In genomic region chr6:16204653-16205376, GRCh38 we compare ENCODE assay signal across 14 cellular contexts. TPM values are rescaled to one million over a fixed set of nuclear protein-coding genes. Genes with fewer than 3 reads are reported as not detected.
DNase-seq lines count a peak whose midpoint lies in the region; ATAC-seq, FAIRE-seq and TF ChIP-seq lines count a peak whose summit lies in the region.
"Had no signal": no experiment of that assay in that cellular context is flagged by ENCODE, and none has a peak within 500 bp of the region (broad histone marks: within the 10 kb centered on the region; RNA-seq: fewer than 3 reads in every experiment).

No MANE protein-coding gene starts in this region.

- no peak for FAIRE-seq in GM12892 (lab: Jason Lieb, UNC)

- peaks cover 18% of the 10 kb centered on the region for H3K4me1 ChIP-seq in left ventricle myocardium inferior
- no peaks in the 10 kb centered on the region for H3K4me1 ChIP-seq in right atrium auricular region
- H3K4me1 ChIP-seq in ectodermal cell (ENCODE audit: control insufficient read depth, insufficient read depth, low read length), result no peaks in the 10 kb centered on the region
- peaks cover 5 to 11% (median 6%) of the 10 kb centered on the region in 4 donors for H3K4me1 ChIP-seq in esophagus muscularis mucosa
- H3K4me1 ChIP-seq: HAP-1, sigmoid colon had no signal

- no peak for TF ChIP-seq EP300 in esophagus muscularis mucosa (IDR thresholded peaks at IDR 0.05)

- WGBS in ectodermal cell, 2 experiments, result 93% methylated on average over 5 of the region's 5 CpGs
- WGBS in esophagus muscularis mucosa, result 75% methylated on average over 5 of the region's 5 CpGs

- intact Hi-C loops in left ventricle myocardium inferior (cut with micrococcal nuclease) (no loop called here), esophagus muscularis mucosa (cut with DNase I) (no loop called here)

- TF ChIP-seq POLR2A in GM12892 (IDR thresholded peaks at IDR 0.05; ENCODE audit: low read depth, low read length), result no peak
- no peak for TF ChIP-seq POLR2A in esophagus muscularis mucosa (IDR thresholded peaks at IDR 0.05; ENCODE audit: low read depth)

- H3K36me3 ChIP-seq in left ventricle myocardium inferior, result no peaks in the 10 kb centered on the region
- no peaks in the 10 kb centered on the region for H3K36me3 ChIP-seq in right atrium auricular region
- H3K36me3 ChIP-seq in ectodermal cell (ENCODE audit: control insufficient read depth, insufficient read depth, low read length), result no peaks in the 10 kb centered on the region
- H3K36me3 ChIP-seq in esophagus muscularis mucosa, result no peaks in the 10 kb centered on the region
- H3K36me3 ChIP-seq: HAP-1, left lung, Peyer's patch, sigmoid colon had no signal

- no peak overlapping the region for H3K4me3 ChIP-seq in left ventricle myocardium inferior
- no peak overlapping the region for H3K4me3 ChIP-seq in right atrium auricular region
- no peak overlapping the region for H3K4me3 ChIP-seq in ectodermal cell (ENCODE audit: insufficient read depth, low read depth, low read length)
- H3K4me3 ChIP-seq in esophagus muscularis mucosa, result no peak overlapping the region
- H3K4me3 ChIP-seq: HAP-1, left lung, Peyer's patch, sigmoid colon had no signal

- peak; percentile 4 for ATAC-seq in HG03139 (IDR thresholded peaks at IDR 0.05; ENCODE audit: unreplicated experiment)
- ATAC-seq: activated CD4-positive, alpha-beta T cell treated with anti-CD3 and anti-CD28 coated beads for 36 hours; left lung had no signal

- H3K27me3 ChIP-seq in left ventricle myocardium inferior (ENCODE audit: low read depth) (no peaks in the 10 kb centered on the region), right atrium auricular region (no peaks in the 10 kb centered on the region), ectodermal cell (ENCODE audit: control insufficient read depth, insufficient read depth, low read length, poor library complexity, severe bottlenecking) (no peaks in the 10 kb centered on the region), esophagus muscularis mucosa (peaks cover 0 to 20% (median 0%) of the 10 kb centered on the region in 4 donors)
- H3K27me3 ChIP-seq: left lung, Peyer's patch, sigmoid colon had no signal

- H3K9me3 ChIP-seq in left ventricle myocardium inferior (replicated peaks) (no peaks in the 10 kb centered on the region), right atrium auricular region (no peaks in the 10 kb centered on the region), ectodermal cell (ENCODE audit: control insufficient read depth, low read length) (no peaks in the 10 kb centered on the region), esophagus muscularis mucosa (no peaks in the 10 kb centered on the region)
- H3K9me3 ChIP-seq: HAP-1, left lung, Peyer's patch, sigmoid colon had no signal

- DNase-seq in left ventricle myocardium inferior (no peak), right atrium auricular region (ENCODE audit: low spot score) (no peak), GM12892 (ENCODE audit: insufficient read length) (no peak), SK-N-DZ (ENCODE audit: low spot score) (no peak), esophagus muscularis mucosa (ENCODE audit: extremely low spot score) (no peak)
- DNase-seq in stimulated activated CD4-positive, alpha-beta T cell treated with anti-CD3 and anti-CD28 coated beads, Interleukin-2, amount 100 ng/mL, for 24 hours, result no peak
- DNase-seq: ACHN; activated CD4-positive, alpha-beta T cell treated with anti-CD3 and anti-CD28 coated beads for 36 hours; left lung; sigmoid colon had no signal

- TF ChIP-seq CTCF in left ventricle myocardium inferior (IDR thresholded peaks at IDR 0.05; ENCODE audit: borderline replicate concordance) (no peak), right atrium auricular region (IDR thresholded peaks at IDR 0.05) (no peak), esophagus muscularis mucosa (IDR thresholded peaks at IDR 0.05) (no peak)

- H3K27ac ChIP-seq in left ventricle myocardium inferior (replicated peaks) (peak overlapping the region; percentile 66), right atrium auricular region (no peak overlapping the region), ectodermal cell (ENCODE audit: insufficient read depth, low read depth, low read length, poor library complexity, severe bottlenecking) (peak overlapping the region; percentile 84), esophagus muscularis mucosa (replicated peaks in 1 of 4) (no peak overlapping the region)
- H3K27ac ChIP-seq: left lung, sigmoid colon had no signal

RNA-seq across cellular contexts. Expression of gene GMPR, which starts 33.6 kb away (rescaled TPM):
- total RNA-seq in left ventricle myocardium inferior (126 TPM), right atrium auricular region (10 to 100 TPM; 70.1 to 89.5 TPM), esophagus muscularis mucosa (10 to 100 TPM; 32.8 to 69.7 (median 52.0) TPM)
- polyA plus RNA-seq in ectodermal cell (2013, experiment 1 of 4), result 0.80 TPM
- polyA plus RNA-seq in ectodermal cell (2013, experiment 2 of 4), result 0.84 TPM
- 0.59 TPM for polyA plus RNA-seq in ectodermal cell (2013, experiment 3 of 4)
- 0.85 TPM for polyA plus RNA-seq in ectodermal cell (2013, experiment 4 of 4)
- polyA plus RNA-seq in GM12892 (2012; ENCODE audit: missing spikeins), result 9.7 TPM
- polyA plus RNA-seq in SK-N-DZ (2014; cell fraction: cytosol; rRNA removed), result 2.3 and 5.3 TPM in 2 replicates
- polyA plus RNA-seq in SK-N-DZ (2014; cell fraction: nucleus; rRNA removed), result 0.89 and 2.3 TPM in 2 replicates

Comparison
In these comparisons a context has a peak if more than half of its experiments do, and no peak if none do; other contexts are left out.
1. H3K27ac ChIP-seq: peak in left ventricle myocardium inferior (single experiment) and ectodermal cell (single experiment); none in right atrium auricular region (0 of 2) and esophagus muscularis mucosa (0 of 4).